In genomic region chr5:174454890-174455289, GRCh38 we compare ENCODE assay signal across 11 cellular contexts.
"Had no signal": no experiment of that assay in that cellular context is flagged by ENCODE, and none has a peak within 500 bp of the region (broad histone marks: within the 10 kb centered on the region; RNA-seq: fewer than 3 reads in every experiment).

No MANE protein-coding gene starts in this region.

- H3K9me3 ChIP-seq: neutrophil, vagina had no signal

- H3K27me3 ChIP-seq: tibial nerve, vagina had no signal

- DNase-seq: activated naive CD4-positive, alpha-beta T cell; erythroblast; midbrain; retina; stimulated activated CD4-positive, alpha-beta T cell treated with anti-CD3 and anti-CD28 coated beads, Interleukin-4, amount 100 ng/mL, for 1 hour; stimulated activated naive B cell treated with anti-CD40 and anti-IgM and Interleukin-4, amounts not matched to agents 10 μg/mL and 1 μg/mL and 100 μg/mL, for 72 hours had no signal

- H3K27ac ChIP-seq: gastroesophageal sphincter, neutrophil, tibial nerve, vagina had no signal

- H3K4me3 ChIP-seq: gastroesophageal sphincter, lung, tibial nerve, vagina had no signal

- H3K36me3 ChIP-seq: gastroesophageal sphincter, neutrophil, tibial nerve, vagina had no signal

- H3K4me1 ChIP-seq: gastroesophageal sphincter, tibial nerve, vagina had no signal
